Comparison of ENCODE assay signal across 27 cellular contexts in the genomic region with DNA sequence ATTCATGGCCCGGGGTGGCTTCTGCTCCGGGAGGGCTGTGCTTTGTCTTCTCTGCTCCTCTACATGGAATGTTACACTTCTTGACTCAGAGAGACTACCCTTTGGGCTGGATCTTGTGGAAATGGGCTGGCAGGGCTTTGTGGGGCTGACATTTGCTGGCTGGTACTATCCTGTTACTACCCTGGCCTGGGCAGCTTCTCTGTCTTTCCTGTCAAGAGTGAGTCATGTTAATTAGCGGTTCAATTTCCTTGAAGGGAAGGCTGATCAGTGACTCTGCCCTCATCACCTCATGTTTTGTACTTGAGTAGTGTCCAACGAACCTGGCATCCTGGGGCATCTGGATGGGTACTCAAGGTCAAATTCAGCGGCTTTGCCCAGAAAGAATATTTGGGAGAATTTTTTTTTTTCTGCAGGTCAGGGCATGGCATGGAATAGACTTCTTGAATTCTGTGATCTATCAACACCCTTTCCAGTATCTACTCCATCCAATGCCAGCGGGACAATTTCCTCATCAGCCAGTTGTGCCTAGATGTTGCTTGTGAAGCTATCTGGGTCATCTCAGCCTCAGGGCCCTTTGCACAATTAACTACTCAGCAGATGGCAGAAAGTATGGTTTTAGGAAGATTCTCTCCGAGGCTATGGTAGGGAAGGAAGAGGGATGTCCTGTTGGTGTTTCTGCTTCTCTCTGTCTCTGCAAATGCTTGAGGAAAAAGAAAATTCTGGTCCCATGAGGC.
A peak's percentile ranks its signal among the peaks of the same experiment; 100 is the strongest.
DNase-seq lines count a peak whose midpoint lies in the region; ATAC-seq and TF ChIP-seq lines count a peak whose summit lies in the region.
"Had no signal": no experiment of that assay in that cellular context is flagged by ENCODE, and none has a peak within 500 bp of the region (broad histone marks: within the 10 kb centered on the region; RNA-seq: fewer than 3 reads in every experiment).

No MANE protein-coding gene starts in this region.

- 89 to 92% methylated on average over 7 of the region's 7 CpGs for WGBS in aorta, 2 donors

- ATAC-seq in GM18511 (IDR thresholded peaks at IDR 0.05; ENCODE audit: unreplicated experiment) (no peak), aorta (ENCODE audit: low FRiP score) (no peak), Right ventricle myocardium inferior (no peak)
- ATAC-seq: gastroesophageal sphincter, GM12878, K562, T-cell had no signal

- no peak for TF ChIP-seq CTCF in foreskin fibroblast (IDR thresholded peaks at IDR 0.05; ENCODE audit: low read depth, low read length)

- intact Hi-C loops in aorta (cut with DNase I) (no loop called here), Right ventricle myocardium inferior (cut with DNase I) (no loop called here)

- no peaks in the 10 kb centered on the region for H3K36me3 ChIP-seq in adipocyte (ENCODE audit: control insufficient read depth, insufficient read depth, low read length, severe bottlenecking)
- H3K36me3 ChIP-seq in aorta (ENCODE audit: control insufficient read depth in 1 of 2, insufficient read depth in 2 of 2, low read length in 1 of 2) = no peaks in the 10 kb centered on the region
- H3K36me3 ChIP-seq: gastroesophageal sphincter, left ventricle myocardium inferior, upper lobe of left lung had no signal

- no peak overlapping the region for H3K27ac ChIP-seq in aorta (ENCODE audit: low read depth in 1 of 2, low read length in 2 of 2)
- H3K27ac ChIP-seq: epithelial cell of prostate, gastroesophageal sphincter, left ventricle myocardium inferior, upper lobe of left lung had no signal

- peaks cover 11% of the 10 kb centered on the region for H3K27me3 ChIP-seq in adipocyte (replicated peaks; ENCODE audit: control insufficient read depth, insufficient read depth, low read length)
- no peaks in the 10 kb centered on the region for H3K27me3 ChIP-seq in aorta (ENCODE audit: control insufficient read depth in 1 of 2, insufficient read depth in 2 of 2, low read length in 1 of 2)
- H3K27me3 ChIP-seq: gastroesophageal sphincter, upper lobe of left lung had no signal

- H3K4me3 ChIP-seq in adipocyte (ENCODE audit: low read length) (no peak overlapping the region), foreskin fibroblast (ENCODE audit: low read depth in 1 of 2, low read length in 2 of 2) (no peak overlapping the region), aorta (ENCODE audit: low read length in 2 of 2) (no peak overlapping the region)
- H3K4me3 ChIP-seq: gastroesophageal sphincter, GM12878, K562, left ventricle myocardium inferior, smooth muscle cell, upper lobe of left lung had no signal

- no peak overlapping the region for H3K9ac ChIP-seq in adipocyte (ENCODE audit: low read length)

- H3K9me3 ChIP-seq in adipocyte (ENCODE audit: control insufficient read depth, low read length) (no peaks in the 10 kb centered on the region), aorta (ENCODE audit: control insufficient read depth, low read length) (no peaks in the 10 kb centered on the region)
- H3K9me3 ChIP-seq: gastroesophageal sphincter, left ventricle myocardium inferior, upper lobe of left lung had no signal

- H3K4me1 ChIP-seq in adipocyte (ENCODE audit: control insufficient read depth, insufficient read depth, low read length) (no peaks in the 10 kb centered on the region), aorta (ENCODE audit: control insufficient read depth in 1 of 2, insufficient read depth in 2 of 2, low read length in 2 of 2) (no peaks in the 10 kb centered on the region)
- H3K4me1 ChIP-seq: gastroesophageal sphincter, left ventricle myocardium inferior, upper lobe of left lung had no signal

- DNase-seq in ELR (ENCODE audit: low read depth) (peak; percentile 8), HT1080 (ENCODE audit: low read depth) (peak; percentile 62), adipocyte (ENCODE audit: low read depth) (peak; percentile 3), foreskin fibroblast (peak; percentile 3 to 4), KG1 (lab: John Stamatoyannopoulos, UW) (no peak), aorta (no peak), Right ventricle myocardium inferior (ENCODE audit: missing footprints) (no peak)
- DNase-seq: activated CD4-positive, alpha-beta memory T cell treated with anti-CD3 and anti-CD28 coated beads, Interleukin-2, amount 10 ng/mL, durations not matched to agents 7 days and 5 days; activated CD4-positive, CD25-positive, alpha-beta regulatory T cell treated with anti-CD3 and anti-CD28 coated beads, Interleukin-2, amount 50 U/mL, for 72 hours; activated naive CD8-positive, alpha-beta T cell treated with anti-CD3 and anti-CD28 coated beads for 36 hours; left ventricle myocardium inferior; natural killer cell; NCI-H1694 treated with DMSO at 0.1 percent for 48 hours; NCI-H2227 treated with DMSO at 0.1 percent for 48 hours; NCI-H748 treated with DMSO at 0.1 percent for 48 hours; OCI-M1; retina; SIG-M5; stimulated activated CD4-positive, alpha-beta T cell treated with anti-CD3 and anti-CD28 coated beads, Interleukin-2, amount 100 ng/mL, for 24 hours; T-cell; upper lobe of left lung had no signal

Comparison
In these comparisons a context has a peak if more than half of its experiments do, and no peak if none do; other contexts are left out.
1. DNase-seq: peak in ELR (single experiment), HT1080 (single experiment), adipocyte (single experiment) and foreskin fibroblast (2 of 2); none in KG1 (single experiment), aorta (0 of 2) and Right ventricle myocardium inferior (single experiment).